8 cellular contexts compared by ENCODE assay signal in genomic region chr10:72079356-72079755, GRCh38. TPM values are rescaled to one million over a fixed set of nuclear protein-coding genes. Genes with fewer than 3 reads are reported as not detected.
DNase-seq lines count a peak whose midpoint lies in the region; ATAC-seq and TF ChIP-seq lines count a peak whose summit lies in the region.

No MANE protein-coding gene starts in this region.

- intact Hi-C loops in right cardiac atrium (cut with DNase I) (no loop called here), heart right ventricle (cut with DNase I) (no loop called here), lower lobe of right lung (cut with DNase I) (no loop called here)

- H3K27me3 ChIP-seq in right cardiac atrium (ENCODE audit: control insufficient read depth, insufficient read depth), result no peaks in the 10 kb centered on the region
- no peaks in the 10 kb centered on the region for H3K27me3 ChIP-seq in heart right ventricle
- no peaks in the 10 kb centered on the region for H3K27me3 ChIP-seq in lower lobe of right lung (ENCODE audit: low read depth)

- DNase-seq in right cardiac atrium, result peak in 2 of 3 donors; percentile 13 to 21
- DNase-seq in heart right ventricle, result no peak
- peak; percentile 70 for DNase-seq in activated T-cell treated with anti-CD3 and anti-CD28 coated beads, Interleukin-2, amount 50 U/mL, for 1 hour
- DNase-seq in lower lobe of right lung, result no peak
- DNase-seq in KBM-7, result no peak

- no peak overlapping the region for H3K4me3 ChIP-seq in right cardiac atrium (ENCODE audit: low read length)
- no peak overlapping the region for H3K4me3 ChIP-seq in heart right ventricle
- no peak overlapping the region for H3K4me3 ChIP-seq in lower lobe of right lung

- no peaks in the 10 kb centered on the region for H3K36me3 ChIP-seq in heart right ventricle
- no peaks in the 10 kb centered on the region for H3K36me3 ChIP-seq in lower lobe of right lung

- in situ Hi-C loops in KBM-7 (cut with MboI; ENCODE audit: low pct_unique_long_range_greater_than_20kb, low sequenced_read_pairs), result no loop called here

- WGBS in right cardiac atrium, result 77% methylated on average over 5 of the region's 5 CpGs
- WGBS in heart right ventricle, 2 donors, result 80 to 82% methylated on average over 5 of the region's 5 CpGs

- H3K27ac ChIP-seq in right cardiac atrium (ENCODE audit: low read length), result no peak overlapping the region
- H3K27ac ChIP-seq in heart right ventricle, result no peak overlapping the region
- peak overlapping the region; percentile 44 for H3K27ac ChIP-seq in lower lobe of right lung

- H3K9me3 ChIP-seq in right cardiac atrium (ENCODE audit: control insufficient read depth, low read length) (no peaks in the 10 kb centered on the region), heart right ventricle (no peaks in the 10 kb centered on the region), lower lobe of right lung (no peaks in the 10 kb centered on the region)

- H3K4me1 ChIP-seq in right cardiac atrium (ENCODE audit: control insufficient read depth, insufficient read depth, low read length) (no peaks in the 10 kb centered on the region), heart right ventricle (peaks cover 0 to 4% (median 0%) of the 10 kb centered on the region in 9 donors), lower lobe of right lung (peaks cover 7% of the 10 kb centered on the region)

- no peak for ATAC-seq in right cardiac atrium
- no peak for ATAC-seq in heart right ventricle
- ATAC-seq in lower lobe of right lung, result no peak
- ATAC-seq in GM19452 (IDR thresholded peaks at IDR 0.05; ENCODE audit: unreplicated experiment), result no peak
- no peak for ATAC-seq in GM18520 (IDR thresholded peaks at IDR 0.05; ENCODE audit: unreplicated experiment)
- ATAC-seq in HG03520 (IDR thresholded peaks at IDR 0.05; ENCODE audit: unreplicated experiment), result no peak

- TF ChIP-seq CTCF in heart right ventricle (IDR thresholded peaks at IDR 0.05), result no peak
- no peak for TF ChIP-seq CTCF in lower lobe of right lung (IDR thresholded peaks at IDR 0.05)

RNA-seq across cellular contexts. Expression of gene SPOCK2, which starts 9.0 kb away (rescaled TPM):
- 10 to 100 TPM in 1 of 4 donors, 1 to 10 TPM in 3; 4.9 to 10.9 (median 6.9) TPM for total RNA-seq in right cardiac atrium
- 12.8 TPM for polyA plus RNA-seq in right cardiac atrium
- 10 to 100 TPM in 2 of 10 donors, 1 to 10 TPM in 8; 3.5 to 12.8 (median 6.4) TPM for total RNA-seq in heart right ventricle
- polyA plus RNA-seq in heart right ventricle, result 10 to 100 TPM in 1 of 2 donors, 1 to 10 TPM in 1; 6.7 to 13.4 TPM
- total RNA-seq in lower lobe of right lung, result 108 TPM

Comparison
In these comparisons a context has a peak if more than half of its experiments do, and no peak if none do; other contexts are left out.
1. DNase-seq: peak in right cardiac atrium (2 of 3) and activated T-cell treated with anti-CD3 and anti-CD28 coated beads, Interleukin-2, amount 50 U/mL, for 1 hour (single experiment); none in heart right ventricle (0 of 2), lower lobe of right lung (single experiment) and KBM-7 (single experiment).